8 cellular contexts compared by ENCODE assay signal in the genomic region with DNA sequence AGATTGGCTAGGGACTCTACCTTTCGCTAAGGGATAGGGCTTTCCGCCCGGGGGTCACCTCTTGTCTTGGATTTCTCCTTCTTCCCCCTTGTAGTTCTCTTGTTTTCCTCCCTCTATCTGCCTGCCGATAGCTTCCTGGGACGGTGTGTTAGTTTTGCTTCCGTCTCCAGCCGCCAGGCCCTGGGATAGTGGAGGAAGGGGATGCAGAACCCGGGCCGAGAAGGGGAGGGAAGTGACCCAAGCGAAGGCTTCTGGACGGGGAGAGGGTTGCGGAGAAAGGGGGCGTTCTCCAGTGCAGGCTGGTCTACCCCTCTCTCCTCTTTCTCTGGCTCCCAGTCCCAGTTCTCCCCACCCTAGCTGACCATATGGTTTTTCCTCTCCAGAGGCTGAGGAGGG. TPM values are rescaled to one million over a fixed set of nuclear protein-coding genes. Genes with fewer than 3 reads are reported as not detected.
DNase-seq lines count a peak whose midpoint lies in the region; ATAC-seq and TF ChIP-seq lines count a peak whose summit lies in the region.

No MANE protein-coding gene starts in this region.

- H3K27ac ChIP-seq in lower lobe of right lung (peak overlapping the region; percentile 82), upper lobe of right lung (peak overlapping the region; percentile 77)

- no peak for TF ChIP-seq CTCF in NB4 (IDR thresholded peaks at IDR 0.05; ENCODE audit: low read depth, low read length)
- TF ChIP-seq CTCF in lower lobe of right lung (IDR thresholded peaks at IDR 0.05), result no peak
- no peak for TF ChIP-seq CTCF in upper lobe of right lung (IDR thresholded peaks at IDR 0.05)

- H3K4me1 Mint-ChIP-seq in central memory CD8-positive, alpha-beta T cell, result peaks cover 20% of the 10 kb centered on the region

- H3K36me3 ChIP-seq in lower lobe of right lung (no peaks in the 10 kb centered on the region), upper lobe of right lung (no peaks in the 10 kb centered on the region)

- no peak for TF ChIP-seq POLR2A in NB4 (IDR thresholded peaks at IDR 0.05; ENCODE audit: extremely low read depth, insufficient read length)

- H3K9me3 ChIP-seq in lower lobe of right lung, result no peaks in the 10 kb centered on the region
- no peaks in the 10 kb centered on the region for H3K9me3 ChIP-seq in upper lobe of right lung

- no peak overlapping the region for H3K27ac Mint-ChIP-seq in central memory CD8-positive, alpha-beta T cell (ENCODE audit: low read depth)

- H3K4me1 ChIP-seq in lower lobe of right lung (peaks cover 23% of the 10 kb centered on the region), upper lobe of right lung (peaks cover 9% of the 10 kb centered on the region)

- intact Hi-C loops in lower lobe of right lung (cut with DNase I) (no loop called here), upper lobe of right lung (cut with DNase I) (no loop called here)

- H3K4me3 ChIP-seq in NB4 (ENCODE audit: low read depth, low read length) (peak overlapping the region; percentile 54), lower lobe of right lung (peak overlapping the region; percentile 82), upper lobe of right lung (peak overlapping the region; percentile 78)

- no peaks in the 10 kb centered on the region for H3K27me3 ChIP-seq in lower lobe of right lung (ENCODE audit: low read depth)
- H3K27me3 ChIP-seq in upper lobe of right lung, result no peaks in the 10 kb centered on the region

- ATAC-seq in central memory CD8-positive, alpha-beta T cell (replicated peaks; ENCODE audit: extremely low read depth, poor library complexity, severe bottlenecking), result no peak
- ATAC-seq in lower lobe of right lung (peak; percentile 4 to 29), upper lobe of right lung (no peak), HG03571 (IDR thresholded peaks at IDR 0.05; ENCODE audit: unreplicated experiment) (no peak), GM21529 (IDR thresholded peaks at IDR 0.05; ENCODE audit: unreplicated experiment) (no peak)

- no peaks in the 10 kb centered on the region for H3K9me3 Mint-ChIP-seq in central memory CD8-positive, alpha-beta T cell

- DNase-seq in EH (ENCODE audit: low read depth) (peak; percentile 40), NB4 (ENCODE audit: low read depth) (no peak), lower lobe of right lung (no peak), upper lobe of right lung (no peak), DMS114 treated with DMSO at 0.1 percent for 48 hours (lab: John Stamatoyannopoulos, UW; ENCODE audit: unreplicated experiment) (no peak)
- no peak for DNase-seq in central memory CD8-positive, alpha-beta T cell (ENCODE audit: low spot score in 2 of 2)

- H3K36me3 Mint-ChIP-seq in central memory CD8-positive, alpha-beta T cell (ENCODE audit: insufficient read depth), result peaks cover 2% of the 10 kb centered on the region

- H3K4me3 Mint-ChIP-seq in central memory CD8-positive, alpha-beta T cell, result peak overlapping the region; percentile 86

- peaks cover 15% of the 10 kb centered on the region for H3K27me3 Mint-ChIP-seq in central memory CD8-positive, alpha-beta T cell

RNA-seq across cellular contexts. Expression of gene TUFT1, which starts 0.9 kb away (rescaled TPM):
- total RNA-seq in lower lobe of right lung (10.5 TPM), upper lobe of right lung (13.3 TPM)

RNA-seq across cellular contexts. Expression of gene CGN, which starts 29.8 kb away (rescaled TPM):
- total RNA-seq in lower lobe of right lung (52.9 TPM), upper lobe of right lung (62.5 TPM)

Comparison
In these comparisons a context has a peak if more than half of its experiments do, and no peak if none do; other contexts are left out.
1. ATAC-seq: peak in lower lobe of right lung (2 of 2); none in central memory CD8-positive, alpha-beta T cell (single experiment), upper lobe of right lung (single experiment), HG03571 (single experiment) and GM21529 (single experiment).
2. Peak in every context shown above with its lines, with median percentiles within 50 percentile points of each other: H3K4me3 ChIP-seq.